Comparison of ENCODE assay signal across 26 cellular contexts in the genomic region with DNA sequence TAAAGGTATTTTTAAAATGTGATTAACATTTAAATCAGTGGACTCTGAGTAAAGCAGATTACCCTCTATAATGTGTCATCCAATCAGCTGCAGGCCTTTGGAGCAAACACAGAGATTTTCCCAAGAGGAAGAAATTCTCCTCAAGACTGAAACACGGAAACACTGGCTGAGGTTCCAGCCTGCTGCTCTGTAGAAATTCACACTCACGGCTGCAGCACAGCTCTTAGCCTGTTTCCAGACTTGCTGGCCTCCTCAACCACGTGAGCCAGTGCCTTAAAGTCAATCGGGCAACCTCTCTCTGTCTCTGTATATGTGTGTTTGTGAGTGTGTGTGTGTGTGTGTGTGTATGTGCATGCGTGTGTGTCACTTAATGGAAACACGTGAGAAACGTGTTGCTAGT. TPM values are rescaled to one million over a fixed set of nuclear protein-coding genes. Genes with fewer than 3 reads are reported as not detected.
"Had no signal": no experiment of that assay in that cellular context is flagged by ENCODE, and none has a peak within 500 bp of the region (broad histone marks: within the 10 kb centered on the region; RNA-seq: fewer than 3 reads in every experiment).

No MANE protein-coding gene starts in this region.

- ATAC-seq: naive thymus-derived CD8-positive, alpha-beta T cell; pancreas; right lobe of liver; stimulated activated memory B cell treated with anti-CD40 and anti-IgM and Interleukin-4, amounts not matched to agents 10 μg/mL and 1 μg/mL and 100 μg/mL, for 72 hours; stimulated activated naive CD8-positive, alpha-beta T cell treated with anti-CD3 and anti-CD28 coated beads, Interleukin-15, amount 100 ng/mL, for 72 hours; stimulated activated naive CD8-positive, alpha-beta T cell treated with anti-CD3 and anti-CD28 coated beads, Interleukin-15, Interleukin-2, amounts not matched to agents 100 U/mL and 50 U/mL, for 24 hours; upper lobe of right lung had no signal

- H3K9me3 ChIP-seq: neutrophil, pancreas, prostate gland, right lobe of liver, sigmoid colon, suprapubic skin, testis, tibial artery, transverse colon, upper lobe of right lung, uterus had no signal

- DNase-seq: naive B cell; naive thymus-derived CD8-positive, alpha-beta T cell; nephron progenitor cell; nucleus accumbens; pancreas; right lobe of liver; sigmoid colon; small intestine; stimulated activated CD4-positive, alpha-beta T cell treated with anti-CD3 and anti-CD28 coated beads, Interleukin-1b, Interleukin-23, amount 100 ng/mL, for 48 hours; stimulated activated CD4-positive, alpha-beta T cell treated with anti-CD3 and anti-CD28 coated beads, Interleukin-4, amount 100 ng/mL, for 1 hour; stimulated activated CD4-positive, alpha-beta T cell treated with anti-CD3 and anti-CD28 coated beads, Interleukin-4, amount 100 ng/mL, for 4 hours; stimulated activated CD8-positive, alpha-beta memory T cell treated with anti-CD3 and anti-CD28 coated beads, Interleukin-4, amount 100 ng/mL, for 48 hours; stimulated activated naive CD4-positive, alpha-beta T cell; stimulated activated naive CD8-positive, alpha-beta T cell treated with anti-CD3 and anti-CD28 coated beads, Interleukin-15, amount 100 ng/mL, for 72 hours; stimulated activated naive CD8-positive, alpha-beta T cell treated with anti-CD3 and anti-CD28 coated beads, Interleukin-15, Interleukin-2, amounts not matched to agents 100 U/mL and 50 U/mL, for 24 hours; substantia nigra; testis; tibial artery; transverse colon; upper lobe of right lung; uterus had no signal

- H3K27ac ChIP-seq: neutrophil, pancreas, prostate gland, right lobe of liver, sigmoid colon, suprapubic skin, testis, tibial artery, transverse colon, upper lobe of right lung, uterus had no signal

- H3K27me3 ChIP-seq: neutrophil, pancreas, right lobe of liver, sigmoid colon, suprapubic skin, testis, tibial artery, transverse colon, upper lobe of right lung, uterus had no signal

- H3K36me3 ChIP-seq: neutrophil, pancreas, prostate gland, right lobe of liver, sigmoid colon, suprapubic skin, tibial artery, transverse colon, upper lobe of right lung, uterus had no signal

- H3K4me1 ChIP-seq: pancreas, prostate gland, right lobe of liver, sigmoid colon, suprapubic skin, testis, tibial artery, transverse colon, upper lobe of right lung, uterus had no signal

- H3K4me3 ChIP-seq: pancreas, prostate gland, right lobe of liver, sigmoid colon, suprapubic skin, testis, tibial artery, transverse colon, upper lobe of right lung, uterus had no signal

RNA-seq across cellular contexts. Expression of gene PDE10A, which starts 41.1 kb away (rescaled TPM):
- total RNA-seq: naive thymus-derived CD8-positive, alpha-beta T cell; natural killer cell treated with Interleukin-12 subunit alpha and Interleukin-12 subunit beta and Interleukin-15 and Interleukin-18, amount 100 ng/mL, for 72 hours had no signal
- polyA plus RNA-seq: naive thymus-derived CD8-positive, alpha-beta T cell had no signal
